Comparison of ENCODE assay signal across 30 cellular contexts in genomic region chr11:65965986-65966762, GRCh38. TPM values are rescaled to one million over a fixed set of nuclear protein-coding genes. Genes with fewer than 3 reads are reported as not detected.
DNase-seq lines count a peak whose midpoint lies in the region; TF ChIP-seq lines count a peak whose summit lies in the region.
"Had no signal": no experiment of that assay in that cellular context is flagged by ENCODE, and none has a peak within 500 bp of the region (broad histone marks: within the 10 kb centered on the region; RNA-seq: fewer than 3 reads in every experiment).

No MANE protein-coding gene starts in this region.

- H3K4me1 ChIP-seq in PC-9 (replicated peaks; ENCODE audit: insufficient read depth): peaks cover 13% of the 10 kb centered on the region

- no peaks in the 10 kb centered on the region for H3K27me3 Mint-ChIP-seq in activated CD4-positive, alpha-beta T cell treated with anti-CD3 and anti-CD28 coated beads, Interleukin-2, amount 10 ng/mL, durations not matched to agents 7 days and 5 days
- no peaks in the 10 kb centered on the region for H3K27me3 Mint-ChIP-seq in neural crest cell (ENCODE audit: low read depth)
- H3K27me3 Mint-ChIP-seq: central memory CD8-positive, alpha-beta T cell; IgD-negative memory B cell; memory B cell had no signal

- peaks cover 4% of the 10 kb centered on the region; the same call in 1 of the 2 replicates for H3F3A ChIP-seq in PC-9 (ENCODE audit: insufficient read depth, low read depth)

- H3K4me2 ChIP-seq in PC-9: no peak overlapping the region

- no peaks in the 10 kb centered on the region for H3K9me3 ChIP-seq in PC-9 (ENCODE audit: insufficient read depth, low read depth)
- H3K9me3 ChIP-seq: ovary, upper lobe of left lung had no signal

- H3K9me2 ChIP-seq in PC-9 (ENCODE audit: insufficient read depth): no peaks in the 10 kb centered on the region

- no peak overlapping the region for H3K4me3 Mint-ChIP-seq in activated CD4-positive, alpha-beta T cell treated with anti-CD3 and anti-CD28 coated beads, Interleukin-2, amount 10 ng/mL, durations not matched to agents 7 days and 5 days
- H3K4me3 Mint-ChIP-seq in neural crest cell: peak overlapping the region; percentile 25
- H3K4me3 Mint-ChIP-seq: central memory CD8-positive, alpha-beta T cell; memory B cell; nephron progenitor cell had no signal

- H3K27ac ChIP-seq in PC-9: no peak overlapping the region
- H3K27ac ChIP-seq: 22Rv1, C4-2B, ovary, SJSA1, upper lobe of left lung, WERI-Rb-1 had no signal

- H3K36me3 Mint-ChIP-seq in activated CD4-positive, alpha-beta T cell treated with anti-CD3 and anti-CD28 coated beads, Interleukin-2, amount 10 ng/mL, durations not matched to agents 7 days and 5 days (ENCODE audit: low read depth): peaks cover 60% of the 10 kb centered on the region
- peaks cover 17% of the 10 kb centered on the region for H3K36me3 Mint-ChIP-seq in neural crest cell (ENCODE audit: low read depth)

- no peak for DNase-seq in activated CD4-positive, alpha-beta T cell treated with anti-CD3 and anti-CD28 coated beads, Interleukin-2, amount 10 ng/mL, durations not matched to agents 7 days and 5 days
- no peak for DNase-seq in activated CD4-positive, alpha-beta T cell treated with anti-CD3 and anti-CD28 coated beads, Interleukin-2, amount 50 U/mL, for 4 hours
- DNase-seq in PC-9: no peak
- DNase-seq in neural crest cell (ENCODE audit: low read depth, low spot score): no peak
- DNase-seq in NCI-H1436 treated with DMSO at 0.1 percent for 48 hours (lab: John Stamatoyannopoulos, UW): no peak
- no peak for DNase-seq in stimulated activated CD4-positive, alpha-beta T cell treated with anti-CD3 and anti-CD28 coated beads, Interleukin-4, amount 100 ng/mL, for 4 hours
- DNase-seq: activated CD4-positive, alpha-beta T cell treated with anti-CD3 and anti-CD28 coated beads for 4 hours; COR-L47; DMS79 treated with DMSO at 0.1 percent for 48 hours; GDM1; NCI-H1092; NCI-H446 treated with DMSO at 0.1 percent for 48 hours; NCI-H774; nephron progenitor cell; ovary; RPMI8226; stimulated activated naive CD4-positive, alpha-beta T cell; WERI-Rb-1 had no signal

- peaks cover 35% of the 10 kb centered on the region for H3K79me2 ChIP-seq in PC-9 (ENCODE audit: low read depth)

- TSS peak; percentile 9 for BruUV-seq in PC-9 (replicated peaks; lab: Mats Ljungman, UMichigan)

- H3K27me3 ChIP-seq in PC-9 (ENCODE audit: insufficient read depth, low read depth): no peaks in the 10 kb centered on the region
- H3K27me3 ChIP-seq: ovary, SJSA1, upper lobe of left lung had no signal

- peaks cover 19% of the 10 kb centered on the region; the same call in 1 of the 2 replicates for H3K36me3 ChIP-seq in PC-9 (ENCODE audit: low read depth)
- H3K36me3 ChIP-seq: ovary had no signal

- CTCF ChIA-PET in activated CD4-positive, alpha-beta T cell treated with anti-CD3 and anti-CD28 coated beads, Interleukin-2, amount 10 ng/mL, durations not matched to agents 7 days and 5 days (lab: Charles Lee): interaction anchor here (1.1 to 1.6 kb wide), 5 partner anchors 7 to 107 kb away, joined by 3 to 4 read pairs (median 4); partner anchors contain the start of gene FIBP
- CTCF ChIA-PET in PC-9 (lab: Charles Lee): no interaction called here

- H4K20me1 ChIP-seq in PC-9 (ENCODE audit: insufficient read depth): peaks cover 17% of the 10 kb centered on the region

- TF ChIP-seq CTCF in PC-9 (conservative IDR thresholded peaks at IDR 0.05) (no peak), neural crest cell (conservative IDR thresholded peaks at IDR 0.05) (no peak)

- peak overlapping the region; percentile 64 for H3K27ac Mint-ChIP-seq in activated CD4-positive, alpha-beta T cell treated with anti-CD3 and anti-CD28 coated beads, Interleukin-2, amount 10 ng/mL, durations not matched to agents 7 days and 5 days
- no peak overlapping the region for H3K27ac Mint-ChIP-seq in neural crest cell (ENCODE audit: unreplicated experiment)
- H3K27ac Mint-ChIP-seq: IgD-negative memory B cell, memory B cell, nephron progenitor cell had no signal

- no peak overlapping the region for H2AFZ ChIP-seq in PC-9

- no peak overlapping the region for H3K4me3 ChIP-seq in PC-9
- H3K4me3 ChIP-seq: ovary, SJSA1, upper lobe of left lung had no signal

- intact Hi-C loops in PC-9 (cut with micrococcal nuclease; ENCODE audit: unreplicated experiment): no loop called here

- peaks cover 31% of the 10 kb centered on the region for H3K4me1 Mint-ChIP-seq in activated CD4-positive, alpha-beta T cell treated with anti-CD3 and anti-CD28 coated beads, Interleukin-2, amount 10 ng/mL, durations not matched to agents 7 days and 5 days
- peaks cover 24% of the 10 kb centered on the region for H3K4me1 Mint-ChIP-seq in neural crest cell

- no peaks in the 10 kb centered on the region for H3K9me3 Mint-ChIP-seq in activated CD4-positive, alpha-beta T cell treated with anti-CD3 and anti-CD28 coated beads, Interleukin-2, amount 10 ng/mL, durations not matched to agents 7 days and 5 days
- no peaks in the 10 kb centered on the region for H3K9me3 Mint-ChIP-seq in neural crest cell
- H3K9me3 Mint-ChIP-seq: central memory CD8-positive, alpha-beta T cell; IgD-negative memory B cell; memory B cell; nephron progenitor cell had no signal

- POLR2A ChIA-PET in activated CD4-positive, alpha-beta T cell treated with anti-CD3 and anti-CD28 coated beads, Interleukin-2, amount 10 ng/mL, durations not matched to agents 7 days and 5 days (lab: Charles Lee): no interaction called here
- POLR2A ChIA-PET in PC-9 (lab: Charles Lee; ENCODE audit: unreplicated experiment): no interaction called here

RNA-seq across cellular contexts. Expression of gene SART1, which starts 4.6 kb away (rescaled TPM):
- total RNA-seq in activated CD4-positive, alpha-beta T cell treated with anti-CD3 and anti-CD28 coated beads, Interleukin-2, amount 10 ng/mL, durations not matched to agents 7 days and 5 days: 10 to 100 TPM; 79.6 to 81.7 TPM
- total RNA-seq in PC-9 (2021): 74.6 and 78.8 TPM in 2 replicates
- total RNA-seq in neural crest cell: 64.7 and 66.4 TPM in 2 replicates

RNA-seq across cellular contexts. Expression of gene TSGA10IP, which starts 20.9 kb away (rescaled TPM):
- not detected for total RNA-seq in activated CD4-positive, alpha-beta T cell treated with anti-CD3 and anti-CD28 coated beads, Interleukin-2, amount 10 ng/mL, durations not matched to agents 7 days and 5 days
- not detected in 2 replicates for total RNA-seq in PC-9 (2021)
- 1.8 and 2.7 TPM in 2 replicates for total RNA-seq in neural crest cell
- total RNA-seq: activated CD8-positive, alpha-beta memory T cell treated with anti-CD3 and anti-CD28 coated beads for 36 hours; esophagus mucosa; fibroblast of villous mesenchyme; left lobe of liver; ovary; SJSA1; skeletal muscle tissue had no signal

RNA-seq across cellular contexts. Expression of gene EIF1AD, which starts 35.8 kb away (rescaled TPM):
- 10 to 100 TPM; 50.4 to 54.4 TPM for total RNA-seq in activated CD4-positive, alpha-beta T cell treated with anti-CD3 and anti-CD28 coated beads, Interleukin-2, amount 10 ng/mL, durations not matched to agents 7 days and 5 days
- total RNA-seq in PC-9 (2021) (42.9 and 55.2 TPM in 2 replicates), neural crest cell (58.0 and 61.0 TPM in 2 replicates)

RNA-seq across cellular contexts. Expression of gene BANF1, which starts 36.1 kb away (rescaled TPM):
- total RNA-seq in activated CD4-positive, alpha-beta T cell treated with anti-CD3 and anti-CD28 coated beads, Interleukin-2, amount 10 ng/mL, durations not matched to agents 7 days and 5 days: 100 to 1,000 TPM; 223 to 236 TPM
- total RNA-seq in PC-9 (2021) (386 and 513 TPM in 2 replicates), neural crest cell (348 and 358 TPM in 2 replicates)

RNA-seq across cellular contexts. Expression of gene CST6, which starts 45.6 kb away (rescaled TPM):
- not detected for total RNA-seq in activated CD4-positive, alpha-beta T cell treated with anti-CD3 and anti-CD28 coated beads, Interleukin-2, amount 10 ng/mL, durations not matched to agents 7 days and 5 days
- total RNA-seq in PC-9 (2021): 52.0 and 58.5 TPM in 2 replicates
- not detected in 2 replicates for total RNA-seq in neural crest cell
- total RNA-seq: activated CD8-positive, alpha-beta memory T cell treated with anti-CD3 and anti-CD28 coated beads for 36 hours; left lobe of liver; SJSA1; skeletal muscle tissue had no signal
